ENCODE assay signal across 9 cellular contexts in genomic region chr6:159727717-159728440, GRCh38. TPM values are rescaled to one million over a fixed set of nuclear protein-coding genes. Genes with fewer than 3 reads are reported as not detected.
DNase-seq lines count a peak whose midpoint lies in the region; ATAC-seq, FAIRE-seq and TF ChIP-seq lines count a peak whose summit lies in the region.
"Had no signal": no experiment of that assay in that cellular context is flagged by ENCODE, and none has a peak within 500 bp of the region (broad histone marks: within the 10 kb centered on the region; RNA-seq: fewer than 3 reads in every experiment).

No MANE protein-coding gene starts in this region.

- H3K27ac Mint-ChIP-seq in T-helper 1 cell treated with Interleukin-12 subunit alpha and Interleukin-12 subunit beta and Interleukin-4 antibody, amounts not matched to agents 30 μg/mL and 1 μg/mL, for 36 hours = peak overlapping the region; percentile 91
- H3K27ac Mint-ChIP-seq in naive thymus-derived CD8-positive, alpha-beta T cell = peak overlapping the region; percentile 81 to 99 (median 93)

- H3K27me3 Mint-ChIP-seq in T-helper 1 cell treated with Interleukin-12 subunit alpha and Interleukin-12 subunit beta and Interleukin-4 antibody, amounts not matched to agents 30 μg/mL and 1 μg/mL, for 36 hours (ENCODE audit: low read depth) = no peaks in the 10 kb centered on the region
- peaks cover 0 to 2% (median 0%) of the 10 kb centered on the region in 5 donors for H3K27me3 Mint-ChIP-seq in naive thymus-derived CD8-positive, alpha-beta T cell

- FAIRE-seq in HTR-8/SVneo (lab: Jason Lieb, UNC) = no peak
- FAIRE-seq: A204.1 had no signal

- peaks cover 40% of the 10 kb centered on the region for H3K4me1 Mint-ChIP-seq in T-helper 1 cell treated with Interleukin-12 subunit alpha and Interleukin-12 subunit beta and Interleukin-4 antibody, amounts not matched to agents 30 μg/mL and 1 μg/mL, for 36 hours (ENCODE audit: low read depth)
- peaks cover 24 to 69% (median 61%) of the 10 kb centered on the region in 4 donors for H3K4me1 Mint-ChIP-seq in naive thymus-derived CD8-positive, alpha-beta T cell

- TF ChIP-seq CTCF in epithelial cell of proximal tubule (conservative IDR thresholded peaks at IDR 0.05; ENCODE audit: low read depth, low read length) = no peak

- peaks cover 36% of the 10 kb centered on the region for H3K36me3 Mint-ChIP-seq in T-helper 1 cell treated with Interleukin-12 subunit alpha and Interleukin-12 subunit beta and Interleukin-4 antibody, amounts not matched to agents 30 μg/mL and 1 μg/mL, for 36 hours (ENCODE audit: low read depth)
- H3K36me3 Mint-ChIP-seq in naive thymus-derived CD8-positive, alpha-beta T cell = peaks cover 5 to 19% (median 5%) of the 10 kb centered on the region in 3 donors

- H3K9me3 Mint-ChIP-seq in T-helper 1 cell treated with Interleukin-12 subunit alpha and Interleukin-12 subunit beta and Interleukin-4 antibody, amounts not matched to agents 30 μg/mL and 1 μg/mL, for 36 hours = peaks cover 5% of the 10 kb centered on the region
- peaks cover 0 to 8% (median 0%) of the 10 kb centered on the region in 9 donors for H3K9me3 Mint-ChIP-seq in naive thymus-derived CD8-positive, alpha-beta T cell

- ATAC-seq in GM21360 (IDR thresholded peaks at IDR 0.05; ENCODE audit: unreplicated experiment) = peak; percentile 28
- peak; percentile 19 for ATAC-seq in HG03565 (IDR thresholded peaks at IDR 0.05; ENCODE audit: unreplicated experiment)
- peak; percentile 25 to 31 for ATAC-seq in naive thymus-derived CD8-positive, alpha-beta T cell

- DNase-seq in DMS 273 (lab: John Stamatoyannopoulos, UW; ENCODE audit: unreplicated experiment) = peak; percentile 43
- DNase-seq in DMS 273 treated with DMSO at 0.1 percent for 48 hours (lab: John Stamatoyannopoulos, UW) = no peak
- no peak for DNase-seq in epithelial cell of proximal tubule (ENCODE audit: low read depth)
- no peak for DNase-seq in naive thymus-derived CD8-positive, alpha-beta T cell
- no peak for DNase-seq in HTR-8/SVneo (ENCODE audit: insufficient read length, low spot score)

- H3K4me3 Mint-ChIP-seq in T-helper 1 cell treated with Interleukin-12 subunit alpha and Interleukin-12 subunit beta and Interleukin-4 antibody, amounts not matched to agents 30 μg/mL and 1 μg/mL, for 36 hours = peak overlapping the region; percentile 90
- H3K4me3 Mint-ChIP-seq in naive thymus-derived CD8-positive, alpha-beta T cell = peak overlapping the region; percentile 82 to 94 (median 90)

- H3K4me3 ChIP-seq in epithelial cell of proximal tubule (ENCODE audit: low read depth, low read length) = peak overlapping the region; percentile 83

- POLR2A ChIA-PET in naive thymus-derived CD8-positive, alpha-beta T cell (lab: Charles Lee) = interaction anchor here (0.8 to 8.9 kb wide), 15 partner anchors 10 to 255 kb away, joined by 3 to 142 read pairs (median 5); partner anchors contain the start of genes ACAT2, MRPL18, SOD2 and TCP1

RNA-seq across cellular contexts. Expression of gene WTAP, which starts 0.6 kb away (rescaled TPM):
- total RNA-seq in epithelial cell of proximal tubule = 82.3 and 82.5 TPM in 2 replicates
- 100 to 1,000 TPM; 156 to 159 TPM for total RNA-seq in naive thymus-derived CD8-positive, alpha-beta T cell
- 100 to 1,000 TPM; 104 to 128 (median 122) TPM for polyA plus RNA-seq in naive thymus-derived CD8-positive, alpha-beta T cell

RNA-seq across cellular contexts. Expression of gene ACAT2, which starts 34.0 kb away (rescaled TPM):
- total RNA-seq in epithelial cell of proximal tubule = 38.3 and 110 TPM in 2 replicates
- 10 to 100 TPM; 30.6 to 30.9 TPM for total RNA-seq in naive thymus-derived CD8-positive, alpha-beta T cell
- 10 to 100 TPM; 29.4 to 38.8 (median 38.2) TPM for polyA plus RNA-seq in naive thymus-derived CD8-positive, alpha-beta T cell

RNA-seq across cellular contexts. Expression of gene SOD2, which starts 34.8 kb away (rescaled TPM):
- total RNA-seq in epithelial cell of proximal tubule = 91.4 and 93.9 TPM in 2 replicates
- 10 to 100 TPM; 83.4 to 86.5 TPM for total RNA-seq in naive thymus-derived CD8-positive, alpha-beta T cell
- 10 to 100 TPM; 80.5 to 92.0 (median 90.0) TPM for polyA plus RNA-seq in naive thymus-derived CD8-positive, alpha-beta T cell
